In genomic region chr16:73568769-73569168, GRCh38 we compare ENCODE assay signal across 29 cellular contexts.
"Had no signal": no experiment of that assay in that cellular context is flagged by ENCODE, and none has a peak within 500 bp of the region (broad histone marks: within the 10 kb centered on the region; RNA-seq: fewer than 3 reads in every experiment).

No MANE protein-coding gene starts in this region.

- H3K27me3 ChIP-seq: brain microvascular endothelial cell, Peyer's patch had no signal

- H3K36me3 ChIP-seq: brain microvascular endothelial cell, Peyer's patch had no signal

- H3K4me3 Mint-ChIP-seq: activated CD4-positive, alpha-beta T cell treated with anti-CD3 and anti-CD28 coated beads for 36 hours; activated CD8-positive, alpha-beta T cell treated with anti-CD3 and anti-CD28 coated beads for 36 hours; activated naive CD4-positive, alpha-beta T cell treated with anti-CD3 and anti-CD28 coated beads, Interleukin-2, amount 10 ng/mL, durations not matched to agents 7 days and 5 days; activated naive CD8-positive, alpha-beta T cell treated with anti-CD3 and anti-CD28 coated beads for 36 hours; activated T-cell treated with anti-CD3 and anti-CD28 coated beads, Interleukin-2, amount 50 U/mL, for 72 hours; T-cell had no signal

- H3K9me3 Mint-ChIP-seq: activated CD8-positive, alpha-beta T cell treated with anti-CD3 and anti-CD28 coated beads for 36 hours; activated naive CD8-positive, alpha-beta T cell treated with anti-CD3 and anti-CD28 coated beads for 36 hours had no signal

- H3K27ac ChIP-seq: brain microvascular endothelial cell, Peyer's patch, RWPE1, VCaP had no signal

- H3K27ac Mint-ChIP-seq: activated CD4-positive, alpha-beta T cell treated with anti-CD3 and anti-CD28 coated beads for 36 hours; activated CD8-positive, alpha-beta T cell treated with anti-CD3 and anti-CD28 coated beads for 36 hours; activated naive CD4-positive, alpha-beta T cell treated with anti-CD3 and anti-CD28 coated beads, Interleukin-2, amount 10 ng/mL, durations not matched to agents 7 days and 5 days; activated naive CD8-positive, alpha-beta T cell treated with anti-CD3 and anti-CD28 coated beads for 36 hours; activated T-cell treated with anti-CD3 and anti-CD28 coated beads, Interleukin-2, amount 50 U/mL, for 72 hours; activated T-helper 2 cell treated with anti-CD3 and anti-CD28 coated beads, Interferon-gamma antibody, Interleukin-2, Interleukin-4, amounts not matched to agents 10 μg/mL and 5 μg/mL and 100 μg/mL, durations not matched to agents 14 hours and 24 hours and 36 hours; T-cell had no signal

- H3K4me1 ChIP-seq: Peyer's patch had no signal

- DNase-seq: activated CD4-positive, alpha-beta T cell treated with anti-CD3 and anti-CD28 coated beads for 36 hours; activated CD8-positive, alpha-beta memory T cell treated with anti-CD3 and anti-CD28 coated beads, Interleukin-2, amount 50 U/mL, for 4 hours; activated CD8-positive, alpha-beta T cell treated with anti-CD3 and anti-CD28 coated beads for 36 hours; activated gamma-delta T cell treated with Interleukin-2 at 50 U/mL for 16 hours; activated naive CD4-positive, alpha-beta T cell treated with anti-CD3 and anti-CD28 coated beads, Interleukin-2, amount 10 ng/mL, durations not matched to agents 7 days and 5 days; activated naive CD8-positive, alpha-beta T cell treated with anti-CD3 and anti-CD28 coated beads for 36 hours; activated T-cell treated with anti-CD3 and anti-CD28 coated beads, Interleukin-2, amount 50 U/mL, for 72 hours; brain microvascular endothelial cell; cerebellar nuclear complex; Karpas-422; MM.1S; NCI-H1105; NCI-H146; NCI-H187 treated with DMSO at 0.1 percent for 48 hours; NCI-H2081 treated with DMSO at 0.1 percent for 48 hours; NCI-H2171; NCI-H2227 treated with DMSO at 0.1 percent for 48 hours; NCI-H446 treated with DMSO at 0.1 percent for 48 hours; NCI-H524 treated with DMSO at 0.1 percent for 48 hours; NCI-H774; Peyer's patch; SHP77; T-cell; T-helper 2 cell; T1000 had no signal

- H3K36me3 Mint-ChIP-seq: activated naive CD4-positive, alpha-beta T cell treated with anti-CD3 and anti-CD28 coated beads, Interleukin-2, amount 10 ng/mL, durations not matched to agents 7 days and 5 days; activated naive CD8-positive, alpha-beta T cell treated with anti-CD3 and anti-CD28 coated beads for 36 hours; T-cell had no signal

- ATAC-seq: activated CD4-positive, alpha-beta T cell treated with anti-CD3 and anti-CD28 coated beads for 36 hours; activated CD8-positive, alpha-beta T cell treated with anti-CD3 and anti-CD28 coated beads for 36 hours; activated T-cell treated with anti-CD3 and anti-CD28 coated beads, Interleukin-2, amount 50 U/mL, for 72 hours; K562; T-cell had no signal

- H3K4me1 Mint-ChIP-seq: activated CD4-positive, alpha-beta T cell treated with anti-CD3 and anti-CD28 coated beads for 36 hours; activated naive CD4-positive, alpha-beta T cell treated with anti-CD3 and anti-CD28 coated beads, Interleukin-2, amount 10 ng/mL, durations not matched to agents 7 days and 5 days; activated naive CD8-positive, alpha-beta T cell treated with anti-CD3 and anti-CD28 coated beads for 36 hours; T-cell had no signal

- H3K9me3 ChIP-seq: Peyer's patch had no signal

- H3K4me3 ChIP-seq: K562, Peyer's patch had no signal
